Comparison of ENCODE assay signal across 1 cellular context in genomic region chr1:232613752-232614381, GRCh38.
TF ChIP-seq lines count a peak whose summit lies in the region.

No MANE protein-coding gene starts in this region.

TF ChIP-seq in HEK293, 187 proteins besides CTCF, POLR2A, EP300 and RAD21 (continued from another document and continues in another):
- TF ChIP-seq, protein P1, sequence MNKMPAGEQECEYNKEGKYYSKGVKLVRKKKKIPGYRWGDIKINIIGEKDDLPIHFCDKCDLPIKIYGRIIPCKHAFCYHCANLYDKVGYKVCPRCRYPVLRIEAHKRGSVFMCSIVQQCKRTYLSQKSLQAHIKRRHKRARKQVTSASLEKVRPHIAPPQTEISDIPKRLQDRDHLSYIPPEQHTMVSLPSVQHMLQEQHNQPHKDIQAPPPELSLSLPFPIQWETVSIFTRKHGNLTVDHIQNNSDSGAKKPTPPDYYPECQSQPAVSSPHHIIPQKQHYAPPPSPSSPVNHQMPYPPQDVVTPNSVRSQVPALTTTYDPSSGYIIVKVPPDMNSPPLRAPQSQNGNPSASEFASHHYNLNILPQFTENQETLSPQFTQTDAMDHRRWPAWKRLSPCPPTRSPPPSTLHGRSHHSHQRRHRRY (tag by site-specific recombination; IDR thresholded peaks at IDR 0.05), result 0 out of 2 replicates have a peak, but pooled peaks have one; percentile 52
- TF ChIP-seq ZNF514 (tag by site-specific recombination; IDR thresholded peaks at IDR 0.05), result peak; percentile 57; the same call in 1 of the 2 replicates
- 0 out of 2 replicates have a peak, but pooled peaks have one; percentile 22 for TF ChIP-seq ATF2 (tag by site-specific recombination; IDR thresholded peaks at IDR 0.05; ENCODE audit: low read depth)
- 0 out of 2 replicates have a peak, but pooled peaks have one; percentile 24 for TF ChIP-seq ZNF302 (tag by site-specific recombination; IDR thresholded peaks at IDR 0.05; ENCODE audit: low read depth)
- TF ChIP-seq MEIS1 (CRISPR knock-in tag; IDR thresholded peaks at IDR 0.05; ENCODE audit: borderline replicate concordance), result no peak
- peak; percentile 61 for TF ChIP-seq ZBTB21 (tag by site-specific recombination; IDR thresholded peaks at IDR 0.05)
- no peak for TF ChIP-seq ZNF10 (tag by site-specific recombination; IDR thresholded peaks at IDR 0.05)
- no peak for TF ChIP-seq ZNF174 (tag by site-specific recombination; IDR thresholded peaks at IDR 0.05)
- TF ChIP-seq ZNF677 (tag by site-specific recombination; IDR thresholded peaks at IDR 0.05), result no peak
- TF ChIP-seq ZNF792 (tag by site-specific recombination; IDR thresholded peaks at IDR 0.05), result 0 out of 2 replicates have a peak, but pooled peaks have one; percentile 14
- TF ChIP-seq ZNF747 (tag by site-specific recombination; IDR thresholded peaks at IDR 0.05), result no peak
- TF ChIP-seq ZNF571 (tag by site-specific recombination; IDR thresholded peaks at IDR 0.05), result no peak
- TF ChIP-seq ZNF341 (tag by site-specific recombination; IDR thresholded peaks at IDR 0.05; ENCODE audit: low read depth), result 0 out of 2 replicates have a peak, but pooled peaks have one; percentile 60
- TF ChIP-seq ZNF239 (tag by site-specific recombination; IDR thresholded peaks at IDR 0.05), result no peak
- TF ChIP-seq PRDM2 (tag by site-specific recombination; IDR thresholded peaks at IDR 0.05; ENCODE audit: borderline replicate concordance), result no peak
- peak; percentile 54 for TF ChIP-seq ZNF558 (tag by site-specific recombination; IDR thresholded peaks at IDR 0.05)
- TF ChIP-seq, protein P2, sequence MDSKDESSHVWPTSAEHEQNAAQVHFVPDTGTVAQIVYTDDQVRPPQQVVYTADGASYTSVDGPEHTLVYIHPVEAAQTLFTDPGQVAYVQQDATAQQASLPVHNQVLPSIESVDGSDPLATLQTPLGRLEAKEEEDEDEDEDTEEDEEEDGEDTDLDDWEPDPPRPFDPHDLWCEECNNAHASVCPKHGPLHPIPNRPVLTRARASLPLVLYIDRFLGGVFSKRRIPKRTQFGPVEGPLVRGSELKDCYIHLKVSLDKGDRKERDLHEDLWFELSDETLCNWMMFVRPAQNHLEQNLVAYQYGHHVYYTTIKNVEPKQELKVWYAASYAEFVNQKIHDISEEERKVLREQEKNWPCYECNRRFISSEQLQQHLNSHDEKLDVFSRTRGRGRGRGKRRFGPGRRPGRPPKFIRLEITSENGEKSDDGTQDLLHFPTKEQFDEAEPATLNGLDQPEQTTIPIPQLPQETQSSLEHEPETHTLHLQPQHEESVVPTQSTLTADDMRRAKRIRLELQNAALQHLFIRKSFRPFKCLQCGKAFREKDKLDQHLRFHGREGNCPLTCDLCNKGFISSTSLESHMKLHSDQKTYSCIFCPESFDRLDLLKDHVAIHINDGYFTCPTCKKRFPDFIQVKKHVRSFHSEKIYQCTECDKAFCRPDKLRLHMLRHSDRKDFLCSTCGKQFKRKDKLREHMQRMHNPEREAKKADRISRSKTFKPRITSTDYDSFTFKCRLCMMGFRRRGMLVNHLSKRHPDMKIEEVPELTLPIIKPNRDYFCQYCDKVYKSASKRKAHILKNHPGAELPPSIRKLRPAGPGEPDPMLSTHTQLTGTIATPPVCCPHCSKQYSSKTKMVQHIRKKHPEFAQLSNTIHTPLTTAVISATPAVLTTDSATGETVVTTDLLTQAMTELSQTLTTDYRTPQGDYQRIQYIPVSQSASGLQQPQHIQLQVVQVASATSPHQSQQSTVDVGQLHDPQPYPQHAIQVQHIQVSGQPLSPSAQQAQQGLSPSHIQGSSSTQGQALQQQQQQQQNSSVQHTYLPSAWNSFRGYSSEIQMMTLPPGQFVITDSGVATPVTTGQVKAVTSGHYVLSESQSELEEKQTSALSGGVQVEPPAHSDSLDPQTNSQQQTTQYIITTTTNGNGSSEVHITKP (tag by site-specific recombination; IDR thresholded peaks at IDR 0.05), result peak; percentile 87
- TF ChIP-seq ZNF561 (tag by site-specific recombination; IDR thresholded peaks at IDR 0.05; ENCODE audit: borderline replicate concordance), result no peak; the same call in 1 of the 2 replicates
- TF ChIP-seq ZNF19 (tag by site-specific recombination; IDR thresholded peaks at IDR 0.05; ENCODE audit: low read depth), result peak; percentile 53; the same call in 1 of the 2 replicates
- TF ChIP-seq ZNF391 (tag by site-specific recombination; IDR thresholded peaks at IDR 0.05; ENCODE audit: borderline replicate concordance, low read depth), result no peak
- no peak for TF ChIP-seq ZFP3 (tag by site-specific recombination; IDR thresholded peaks at IDR 0.05; ENCODE audit: low read depth)
- no peak for TF ChIP-seq ZNF274 (IDR thresholded peaks at IDR 0.05; ENCODE audit: low read length)
- TF ChIP-seq ZNF274 (tag by site-specific recombination; IDR thresholded peaks at IDR 0.05; ENCODE audit: borderline replicate concordance), result no peak
- TF ChIP-seq, protein P3, sequence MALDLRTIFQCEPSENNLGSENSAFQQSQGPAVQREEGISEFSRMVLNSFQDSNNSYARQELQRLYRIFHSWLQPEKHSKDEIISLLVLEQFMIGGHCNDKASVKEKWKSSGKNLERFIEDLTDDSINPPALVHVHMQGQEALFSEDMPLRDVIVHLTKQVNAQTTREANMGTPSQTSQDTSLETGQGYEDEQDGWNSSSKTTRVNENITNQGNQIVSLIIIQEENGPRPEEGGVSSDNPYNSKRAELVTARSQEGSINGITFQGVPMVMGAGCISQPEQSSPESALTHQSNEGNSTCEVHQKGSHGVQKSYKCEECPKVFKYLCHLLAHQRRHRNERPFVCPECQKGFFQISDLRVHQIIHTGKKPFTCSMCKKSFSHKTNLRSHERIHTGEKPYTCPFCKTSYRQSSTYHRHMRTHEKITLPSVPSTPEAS (tag by site-specific recombination; IDR thresholded peaks at IDR 0.05), result peak; percentile 53
- TF ChIP-seq ZNF529 (tag by site-specific recombination; IDR thresholded peaks at IDR 0.05; ENCODE audit: insufficient replicate concordance), result no peak
- no peak for TF ChIP-seq RBAK (tag by site-specific recombination; IDR thresholded peaks at IDR 0.05)
- TF ChIP-seq ZNF585B (tag by site-specific recombination; IDR thresholded peaks at IDR 0.05), result no peak
- TF ChIP-seq ZNF623 (tag by site-specific recombination; IDR thresholded peaks at IDR 0.05), result no peak
- no peak for TF ChIP-seq ZNF521 (tag by site-specific recombination; IDR thresholded peaks at IDR 0.05)
- no peak for TF ChIP-seq ZNF350 (tag by site-specific recombination; IDR thresholded peaks at IDR 0.05)
- TF ChIP-seq ZNF121 (tag by site-specific recombination; IDR thresholded peaks at IDR 0.05), result no peak
- no peak for TF ChIP-seq ZNF146 (tag by site-specific recombination; IDR thresholded peaks at IDR 0.05)
- TF ChIP-seq IKZF3 (tag by site-specific recombination; IDR thresholded peaks at IDR 0.05), result peak; percentile 43
- TF ChIP-seq ZSCAN5A (tag by site-specific recombination; IDR thresholded peaks at IDR 0.05), result no peak
- no peak for TF ChIP-seq ZNF248 (tag by site-specific recombination; IDR thresholded peaks at IDR 0.05)
- no peak; the same call in 1 of the 2 replicates for TF ChIP-seq TRIM28 (IDR thresholded peaks at IDR 0.05; ENCODE audit: borderline replicate concordance, low read length)
- TF ChIP-seq ZNF335 (tag by site-specific recombination; conservative IDR thresholded peaks at IDR 0.05), result peak; percentile 47; the same call in 1 of the 2 replicates
- TF ChIP-seq ZNF155 (tag by site-specific recombination; IDR thresholded peaks at IDR 0.05), result no peak
- TF ChIP-seq, protein P4, sequence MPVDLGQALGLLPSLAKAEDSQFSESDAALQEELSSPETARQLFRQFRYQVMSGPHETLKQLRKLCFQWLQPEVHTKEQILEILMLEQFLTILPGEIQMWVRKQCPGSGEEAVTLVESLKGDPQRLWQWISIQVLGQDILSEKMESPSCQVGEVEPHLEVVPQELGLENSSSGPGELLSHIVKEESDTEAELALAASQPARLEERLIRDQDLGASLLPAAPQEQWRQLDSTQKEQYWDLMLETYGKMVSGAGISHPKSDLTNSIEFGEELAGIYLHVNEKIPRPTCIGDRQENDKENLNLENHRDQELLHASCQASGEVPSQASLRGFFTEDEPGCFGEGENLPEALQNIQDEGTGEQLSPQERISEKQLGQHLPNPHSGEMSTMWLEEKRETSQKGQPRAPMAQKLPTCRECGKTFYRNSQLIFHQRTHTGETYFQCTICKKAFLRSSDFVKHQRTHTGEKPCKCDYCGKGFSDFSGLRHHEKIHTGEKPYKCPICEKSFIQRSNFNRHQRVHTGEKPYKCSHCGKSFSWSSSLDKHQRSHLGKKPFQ (tag by site-specific recombination; IDR thresholded peaks at IDR 0.05), result no peak
- TF ChIP-seq ZNF133 (tag by site-specific recombination; IDR thresholded peaks at IDR 0.05), result no peak
- TF ChIP-seq PRDM6 (tag by site-specific recombination; IDR thresholded peaks at IDR 0.05), result peak; percentile 99
- TF ChIP-seq ZNF600 (tag by site-specific recombination; IDR thresholded peaks at IDR 0.05), result 0 out of 2 replicates have a peak, but pooled peaks have one; percentile 34
- peak; percentile 38; the same call in 1 of the 2 replicates for TF ChIP-seq ZNF423 (tag by site-specific recombination; IDR thresholded peaks at IDR 0.05)
- TF ChIP-seq ZNF76 (tag by site-specific recombination; IDR thresholded peaks at IDR 0.05; ENCODE audit: borderline replicate concordance, low read depth), result no peak
- no peak for TF ChIP-seq KLF9 (tag by site-specific recombination; IDR thresholded peaks at IDR 0.05; ENCODE audit: low read depth)
- TF ChIP-seq ZNF16 (tag by site-specific recombination; IDR thresholded peaks at IDR 0.05; ENCODE audit: low read depth), result no peak
